19 cellular contexts compared by ENCODE assay signal in the genomic region with DNA sequence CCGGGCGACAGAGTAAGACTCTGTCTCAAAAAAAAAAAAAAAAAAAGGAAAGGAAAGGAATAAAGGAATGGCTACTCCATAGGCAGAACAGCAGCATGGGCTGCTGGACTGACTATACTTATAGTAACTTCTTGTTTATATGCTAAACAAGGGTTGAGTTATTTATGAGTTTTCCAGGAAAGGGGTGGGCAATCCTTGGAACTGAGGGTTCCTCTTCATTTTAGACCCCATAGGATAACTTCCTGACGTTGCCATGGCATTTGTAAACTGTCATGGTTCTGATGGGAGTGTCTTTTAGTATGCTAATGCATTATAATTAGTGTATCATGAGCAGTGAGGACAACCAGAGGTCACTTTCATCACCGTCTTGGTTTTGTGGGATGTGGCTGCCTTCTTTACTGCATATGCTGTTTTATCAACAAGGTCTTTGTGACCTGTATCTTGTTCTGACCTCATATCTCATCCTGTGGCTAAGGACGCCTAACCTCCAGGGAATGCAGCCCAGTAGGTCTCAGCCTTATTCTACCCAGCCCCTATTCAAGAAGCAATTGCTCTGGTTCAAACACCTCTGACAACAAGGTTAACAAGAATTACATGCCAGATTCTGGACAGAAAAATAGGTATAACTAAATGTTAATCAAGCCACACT.
"Had no signal": no experiment of that assay in that cellular context is flagged by ENCODE, and none has a peak within 500 bp of the region (broad histone marks: within the 10 kb centered on the region; RNA-seq: fewer than 3 reads in every experiment).

No MANE protein-coding gene starts in this region.

- H3K4me3 ChIP-seq: breast epithelium, esophagus muscularis mucosa, lower lobe of right lung, pancreas, right lobe of liver had no signal

- FAIRE-seq: astrocyte, pancreas, urothelium cell line had no signal

- H3K27me3 ChIP-seq: breast epithelium, esophagus muscularis mucosa, pancreas, right lobe of liver had no signal

- DNase-seq: activated CD4-positive, alpha-beta T cell treated with anti-CD3 and anti-CD28 coated beads, Interleukin-2, amount 10 ng/mL, durations not matched to agents 7 days and 5 days; activated CD8-positive, alpha-beta memory T cell treated with anti-CD3 and anti-CD28 coated beads, Interleukin-2, amount 50 U/mL, for 48 hours; activated CD8-positive, alpha-beta T cell treated with anti-CD3 and anti-CD28 coated beads, Interleukin-2, amount 10 ng/mL, durations not matched to agents 7 days and 5 days; activated gamma-delta T cell; activated T-cell treated with anti-CD3 and anti-CD28 coated beads, Interleukin-2, amount 50 U/mL, for 72 hours; cerebellar nuclear complex; effector CD4-positive, alpha-beta T cell; left cardiac atrium; lower lobe of right lung; pancreas; right lobe of liver; stimulated activated CD4-positive, alpha-beta T cell treated with anti-CD3 and anti-CD28 coated beads, Interleukin-4, amount 100 ng/mL, for 24 hours; T-helper 9 cell had no signal

- H3K36me3 ChIP-seq: breast epithelium, esophagus muscularis mucosa, lower lobe of right lung, pancreas, right lobe of liver had no signal

- H3K4me1 ChIP-seq: lower lobe of right lung, pancreas, right lobe of liver had no signal

- ATAC-seq: activated CD4-positive, CD25-positive, alpha-beta regulatory T cell treated with anti-CD3 and anti-CD28 coated beads, Interleukin-2, amount 50 U/mL, for 24 hours; activated CD8-positive, alpha-beta T cell treated with anti-CD3 and anti-CD28 coated beads, Interleukin-2, amount 10 ng/mL, durations not matched to agents 7 days and 5 days; activated T-cell treated with anti-CD3 and anti-CD28 coated beads, Interleukin-2, amount 50 U/mL, for 72 hours; left cardiac atrium; lower lobe of right lung; pancreas; right lobe of liver; stimulated activated effector memory CD8-positive, alpha-beta T cell treated with anti-CD3 and anti-CD28 coated beads, Interleukin-12 subunit alpha, Interleukin-12 subunit beta, amount 100 ng/mL, for 72 hours had no signal

- H3K27ac ChIP-seq: breast epithelium, esophagus muscularis mucosa, lower lobe of right lung, pancreas, right lobe of liver had no signal
